ENCODE assay signal across 9 cellular contexts in genomic region chr1:154430903-154431302, GRCh38. TPM values are rescaled to one million over a fixed set of nuclear protein-coding genes. Genes with fewer than 3 reads are reported as not detected.
DNase-seq lines count a peak whose midpoint lies in the region; ATAC-seq, FAIRE-seq and TF ChIP-seq lines count a peak whose summit lies in the region.
"Had no signal": no experiment of that assay in that cellular context is flagged by ENCODE, and none has a peak within 500 bp of the region (broad histone marks: within the 10 kb centered on the region; RNA-seq: fewer than 3 reads in every experiment).

No MANE protein-coding gene starts in this region.

- H3K36me3 Mint-ChIP-seq in CD8-positive, alpha-beta T cell = peaks cover 61% of the 10 kb centered on the region

- H3K4me2 ChIP-seq in mammary epithelial cell (ENCODE audit: insufficient read depth, low read depth, low read length) = peak overlapping the region; percentile 37
- no peak overlapping the region for H3K4me2 ChIP-seq in mesendoderm (ENCODE audit: low read length)

- H2BK120ac ChIP-seq in mesendoderm (ENCODE audit: low read depth, low read length) = no peak overlapping the region

- WGBS in right cardiac atrium = 21% methylated on average over 11 of the region's 11 CpGs
- 31% methylated on average over 8 of the region's 11 CpGs for WGBS in mammary epithelial cell (ENCODE audit: low coverage, missing lambda C conversion rate)
- WGBS in mesendoderm (ENCODE audit: extremely low coverage, insufficient coverage, low lambda C conversion rate) = no CpG with 5 or more reads among the region's 11 CpGs

- TF ChIP-seq CTCF in mammary epithelial cell (conservative IDR thresholded peaks at IDR 0.05 in 1 of 2, IDR thresholded peaks at IDR 0.05 in 1 of 2; ENCODE audit: extremely low read depth in 1 of 2, insufficient read depth in 1 of 2, low read depth in 1 of 2, low read length in 2 of 2) = no peak
- TF ChIP-seq CTCF in vagina (IDR thresholded peaks at IDR 0.05) = no peak
- no peak for TF ChIP-seq CTCF in CD8-positive, alpha-beta T cell (IDR thresholded peaks at IDR 0.05)

- no peak overlapping the region for H2AK5ac ChIP-seq in mesendoderm (ENCODE audit: low read length)

- POLR2A ChIA-PET in CD8-positive, alpha-beta T cell (lab: Charles Lee) = no interaction called here

- H3K9ac ChIP-seq in mammary epithelial cell (ENCODE audit: insufficient read depth, low read length) = peak overlapping the region; percentile 53
- no peak overlapping the region for H3K9ac ChIP-seq in mesendoderm (ENCODE audit: low read length)

- H3K4me3 ChIP-seq in right cardiac atrium (ENCODE audit: low read length) = no peak overlapping the region
- H3K4me3 ChIP-seq in mammary epithelial cell (replicated peaks in 1 of 3; ENCODE audit: insufficient read depth in 1 of 3, low read depth in 2 of 3, low read length in 3 of 3) = no peak overlapping the region
- no peak overlapping the region for H3K4me3 ChIP-seq in mesendoderm (ENCODE audit: low read length)
- no peak overlapping the region for H3K4me3 ChIP-seq in vagina
- H3K4me3 ChIP-seq in CD8-positive, alpha-beta T cell (ENCODE audit: low read depth, low read length) = no peak overlapping the region

- FAIRE-seq in GM19239 (lab: Jason Lieb, UNC) = no peak

- no peaks in the 10 kb centered on the region for H3K27me3 Mint-ChIP-seq in CD8-positive, alpha-beta T cell (ENCODE audit: low read depth)

- H3K4ac ChIP-seq in mesendoderm (ENCODE audit: low read depth, low read length) = no peak overlapping the region

- H3K18ac ChIP-seq in mesendoderm (ENCODE audit: low read length) = no peak overlapping the region

- no TSS peak for BruUV-seq in mammary epithelial cell (replicated peaks; lab: Mats Ljungman, UMichigan)

- H3K27ac ChIP-seq in right cardiac atrium (ENCODE audit: low read length) (no peak overlapping the region), mammary epithelial cell (ENCODE audit: insufficient read depth, low read depth, low read length) (peak overlapping the region; percentile 92), mesendoderm (ENCODE audit: low read depth, low read length) (no peak overlapping the region), vagina (peak overlapping the region; percentile 3)
- no peak overlapping the region for H3K27ac ChIP-seq in CD8-positive, alpha-beta T cell (ENCODE audit: low read depth, low read length)

- H3K36me3 ChIP-seq in mammary epithelial cell (ENCODE audit: insufficient read depth, low read length) = no peaks in the 10 kb centered on the region
- no peaks in the 10 kb centered on the region for H3K36me3 ChIP-seq in mesendoderm (ENCODE audit: control insufficient read depth, insufficient read depth, low read length)
- peaks cover 0 to 8% of the 10 kb centered on the region in 2 donors for H3K36me3 ChIP-seq in vagina
- peaks cover 18% of the 10 kb centered on the region for H3K36me3 ChIP-seq in CD8-positive, alpha-beta T cell (ENCODE audit: insufficient read depth, low read length)

- no peaks in the 10 kb centered on the region for H3K9me3 Mint-ChIP-seq in CD8-positive, alpha-beta T cell

- intact Hi-C loops in right cardiac atrium (cut with DNase I) (no loop called here), Right ventricle myocardium superior (cut with DNase I) (no loop called here), mammary epithelial cell (cut with micrococcal nuclease) (no loop called here), vagina (cut with DNase I) (no loop called here)
- intact Hi-C loops in CD8-positive, alpha-beta T cell (cut with DNase I, micrococcal nuclease) = no loop called here

- ATAC-seq in right cardiac atrium (no peak), Right ventricle myocardium superior (ENCODE audit: poor library complexity) (no peak)
- ATAC-seq in CD8-positive, alpha-beta T cell = no peak

- H3K4me1 Mint-ChIP-seq in CD8-positive, alpha-beta T cell (ENCODE audit: low read depth) = peaks cover 31% of the 10 kb centered on the region

- H3K9me3 ChIP-seq in right cardiac atrium (ENCODE audit: control insufficient read depth, low read length) (no peaks in the 10 kb centered on the region), mammary epithelial cell (replicated peaks; ENCODE audit: insufficient read depth, low read length) (no peaks in the 10 kb centered on the region), vagina (no peaks in the 10 kb centered on the region)
- H3K9me3 ChIP-seq in CD8-positive, alpha-beta T cell (ENCODE audit: low read length) = no peaks in the 10 kb centered on the region

- TF ChIP-seq POLR2A in vagina (IDR thresholded peaks at IDR 0.05) = no peak

- no peaks in the 10 kb centered on the region for H4K20me1 ChIP-seq in mammary epithelial cell (ENCODE audit: insufficient read depth, low read length)

- H3K23ac ChIP-seq in mesendoderm (ENCODE audit: low read length) = no peak overlapping the region

- H2AFZ ChIP-seq in mammary epithelial cell (ENCODE audit: low read depth, low read length) = no peak overlapping the region

- peak overlapping the region; percentile 15 for H3K56ac ChIP-seq in mesendoderm (ENCODE audit: low read length)

- no peak overlapping the region for H2BK15ac ChIP-seq in mesendoderm (replicated peaks; ENCODE audit: low read depth)

- no peak overlapping the region for H3K4me3 Mint-ChIP-seq in CD8-positive, alpha-beta T cell

- H3K4me1 ChIP-seq in right cardiac atrium (ENCODE audit: control insufficient read depth, insufficient read depth, low read length) = peaks cover 31% of the 10 kb centered on the region
- peaks cover 49% of the 10 kb centered on the region for H3K4me1 ChIP-seq in mammary epithelial cell (ENCODE audit: insufficient read depth, low read length)
- peaks cover 9% of the 10 kb centered on the region for H3K4me1 ChIP-seq in mesendoderm (ENCODE audit: control insufficient read depth, low read depth, low read length)
- H3K4me1 ChIP-seq in vagina = peaks cover 92% of the 10 kb centered on the region
- peaks cover 18% of the 10 kb centered on the region for H3K4me1 ChIP-seq in CD8-positive, alpha-beta T cell (ENCODE audit: insufficient read depth, low read length)

- H4K8ac ChIP-seq in mesendoderm (ENCODE audit: low read depth, low read length) = no peak overlapping the region

- in situ Hi-C loops in mammary epithelial cell (cut with MboI; ENCODE audit: low sequenced_read_pairs in 2 of 2) = no loop called here

- dilution Hi-C loops in mammary epithelial cell (cut with HindIII; ENCODE audit: low sequenced_read_pairs) = no loop called here

- no peaks in the 10 kb centered on the region for H3K79me1 ChIP-seq in mesendoderm (ENCODE audit: low read length)

- DNase-seq in right cardiac atrium = peak in 2 of 3 donors; percentile 58 to 71
- DNase-seq in Right ventricle myocardium superior = no peak
- peak; percentile 34 for DNase-seq in mammary epithelial cell
- peak; percentile 46 for DNase-seq in mesendoderm
- no peak for DNase-seq in vagina (ENCODE audit: extremely low spot score in 2 of 2)
- DNase-seq in NCI-H2107 treated with DMSO at 0.1 percent for 48 hours (lab: John Stamatoyannopoulos, UW; ENCODE audit: unreplicated experiment) = no peak
- no peak for DNase-seq in GM19239 (ENCODE audit: insufficient read length, low spot score)
- DNase-seq in CD8-positive, alpha-beta T cell = no peak
- DNase-seq: hippocampal formation had no signal

- no peak overlapping the region for H2BK5ac ChIP-seq in mesendoderm (ENCODE audit: low read length)

- no peak overlapping the region for H4K5ac ChIP-seq in mesendoderm (ENCODE audit: low read length)

- H3K27me3 ChIP-seq in right cardiac atrium (ENCODE audit: control insufficient read depth, insufficient read depth) (no peaks in the 10 kb centered on the region), mammary epithelial cell (ENCODE audit: insufficient read depth, low read length) (no peaks in the 10 kb centered on the region), mesendoderm (ENCODE audit: insufficient read depth, low read length, poor library complexity) (no peaks in the 10 kb centered on the region), vagina (no peaks in the 10 kb centered on the region)
- H3K27me3 ChIP-seq in CD8-positive, alpha-beta T cell (ENCODE audit: insufficient read depth, low read length) = no peaks in the 10 kb centered on the region

- CTCF ChIA-PET in mammary epithelial cell (lab: Charles Lee; ENCODE audit: low non-redundant PET) = interaction anchor here (0.5 kb wide), 1 partner anchor 49 kb away, joined by 3 read pairs; no protein-coding TSS in a partner anchor
- CTCF ChIA-PET in CD8-positive, alpha-beta T cell (lab: Charles Lee) = interaction anchor here (0.5 to 2.5 kb wide), 4 partner anchors 10 to 98 kb away, joined by 3 to 10 read pairs (median 4); no protein-coding TSS in a partner anchor

- no peak overlapping the region for H3K27ac Mint-ChIP-seq in CD8-positive, alpha-beta T cell

- H3K79me2 ChIP-seq in mammary epithelial cell (ENCODE audit: insufficient read depth, low read length) = peaks cover 9% of the 10 kb centered on the region
- no peaks in the 10 kb centered on the region for H3K79me2 ChIP-seq in mesendoderm (ENCODE audit: control insufficient read depth, insufficient read depth, low read length)

RNA-seq across cellular contexts. Expression of gene IL6R, which starts 25.8 kb away (rescaled TPM):
- total RNA-seq in right cardiac atrium = 10 to 100 TPM in 3 of 4 donors, 1 to 10 TPM in 1; 8.9 to 13.2 (median 12.1) TPM
- 5.7 TPM for polyA plus RNA-seq in right cardiac atrium
- total RNA-seq in Right ventricle myocardium superior = 10.3 TPM
- total RNA-seq in mammary epithelial cell = 10 to 100 TPM; 11.4 to 28.7 TPM
- 25.0 TPM for polyA plus RNA-seq in mammary epithelial cell
- polyA minus RNA-seq in mammary epithelial cell = 6.9 TPM
- polyA plus RNA-seq in mesendoderm (2013, experiment 1 of 2) = 2.4 TPM
- polyA plus RNA-seq in mesendoderm (2013, experiment 2 of 2) = 3.6 TPM
- total RNA-seq in vagina = 50.8 TPM
- total RNA-seq in CD8-positive, alpha-beta T cell = 10 to 100 TPM in 1 of 2 experiments, 1 to 10 TPM in 1; 10.0 to 12.0 TPM

Comparison
In these comparisons a context has a peak if more than half of its experiments do, and no peak if none do; other contexts are left out.
1. DNase-seq: peak in right cardiac atrium (2 of 3), mammary epithelial cell (single experiment) and mesendoderm (single experiment); none in Right ventricle myocardium superior (single experiment), vagina (0 of 2), NCI-H2107 treated with DMSO at 0.1 percent for 48 hours (single experiment), GM19239 (single experiment) and CD8-positive, alpha-beta T cell (0 of 7).
2. H3K27ac ChIP-seq: peak in mammary epithelial cell (single experiment) and vagina (single experiment); none in right cardiac atrium (single experiment), mesendoderm (single experiment) and CD8-positive, alpha-beta T cell (single experiment).